In the genomic region with DNA sequence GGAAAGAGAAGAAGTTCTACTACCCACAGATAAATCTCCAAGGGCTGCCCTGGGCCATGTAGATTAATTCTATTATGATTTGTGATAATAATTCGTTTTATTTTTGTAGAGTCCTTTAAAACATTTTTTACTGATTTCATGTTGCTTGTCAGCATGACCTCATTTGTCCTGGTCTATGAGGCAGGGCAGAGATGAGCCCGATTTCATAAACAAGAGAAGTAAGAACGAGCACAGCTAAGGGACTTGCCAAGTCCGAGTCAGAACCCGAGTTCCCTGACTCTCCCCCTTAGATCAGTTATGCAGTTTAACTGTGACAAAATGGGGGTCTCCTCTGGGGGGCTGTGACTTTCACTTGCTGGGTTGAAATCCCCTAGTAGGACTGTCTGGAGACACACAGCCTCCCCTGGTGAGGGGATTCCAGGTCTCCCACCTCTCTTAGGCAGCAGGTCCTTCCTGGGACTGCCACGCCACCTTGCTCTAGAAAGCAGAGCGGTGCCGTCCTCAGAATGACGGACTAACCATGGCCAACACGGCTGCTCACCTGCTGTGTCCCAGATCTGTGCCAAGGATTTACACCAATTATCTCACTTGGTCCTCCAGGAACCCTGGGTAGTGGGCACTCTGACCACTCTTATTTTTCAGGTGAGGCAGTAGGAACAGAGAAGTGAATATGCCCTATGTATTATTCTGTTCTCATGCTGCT, we compare ENCODE assay signal across 16 cellular contexts. TPM values are rescaled to one million over a fixed set of nuclear protein-coding genes. Genes with fewer than 3 reads are reported as not detected.
A peak's percentile ranks its signal among the peaks of the same experiment; 100 is the strongest.
DNase-seq lines count a peak whose midpoint lies in the region; TF ChIP-seq lines count a peak whose summit lies in the region.
"Had no signal": no experiment of that assay in that cellular context is flagged by ENCODE, and none has a peak within 500 bp of the region (broad histone marks: within the 10 kb centered on the region; RNA-seq: fewer than 3 reads in every experiment).

No MANE protein-coding gene starts in this region.

- no peaks in the 10 kb centered on the region for H3K9me3 ChIP-seq in breast epithelium
- no peaks in the 10 kb centered on the region for H3K9me3 ChIP-seq in uterus
- H3K9me3 ChIP-seq: pancreas had no signal

- H3K4me1 ChIP-seq in breast epithelium (peaks cover 0 to 12% of the 10 kb centered on the region in 2 donors), uterus (peaks cover 5 to 10% of the 10 kb centered on the region in 2 donors)
- H3K4me1 ChIP-seq: pancreas had no signal

- TF ChIP-seq POLR2A in breast epithelium (IDR thresholded peaks at IDR 0.05) (no peak), uterus (IDR thresholded peaks at IDR 0.05) (no peak)

- H3K27ac ChIP-seq in breast epithelium (peak overlapping the region; percentile 75 to 93), uterus (peak overlapping the region; percentile 79 to 80)
- H3K27ac ChIP-seq: pancreas had no signal

- no TSS peak for BruUV-seq in MCF 10A (replicated peaks; lab: Mats Ljungman, UMichigan)

- H3K27me3 ChIP-seq in breast epithelium (no peaks in the 10 kb centered on the region), uterus (no peaks in the 10 kb centered on the region)
- H3K27me3 ChIP-seq: pancreas had no signal

- no peaks in the 10 kb centered on the region for H3K36me3 Mint-ChIP-seq in MCF 10A (ENCODE audit: insufficient read depth, unreplicated experiment)
- no peaks in the 10 kb centered on the region for H3K36me3 Mint-ChIP-seq in nephron progenitor cell (ENCODE audit: low read depth)
- H3K36me3 Mint-ChIP-seq: T-cell had no signal

- no peak for DNase-seq in breast epithelium (ENCODE audit: low spot score in 2 of 2)
- no peak for DNase-seq in MCF 10A (ENCODE audit: unreplicated experiment)
- DNase-seq in fibroblast of pulmonary artery (ENCODE audit: low read depth) = peak; percentile 29
- no peak for DNase-seq in nephron progenitor cell
- peak; percentile 26 to 57 for DNase-seq in uterus
- DNase-seq in NCI-H187 (lab: John Stamatoyannopoulos, UW) = no peak
- no peak for DNase-seq in NAMALWA (ENCODE audit: low spot score)
- DNase-seq in NOMO-1 treated with DMSO at 0.1 percent for 48 hours (lab: John Stamatoyannopoulos, UW; ENCODE audit: unreplicated experiment) = no peak
- DNase-seq: activated CD4-positive, alpha-beta T cell treated with anti-CD3 and anti-CD28 coated beads, Interleukin-2, amount 10 ng/mL, durations not matched to agents 7 days and 5 days; DMS 273 treated with DMSO at 0.1 percent for 48 hours; glutamatergic neuron; NCI-H2029 treated with DMSO at 0.1 percent for 48 hours; pancreas; T-cell had no signal

- H3K4me3 Mint-ChIP-seq in MCF 10A (ENCODE audit: unreplicated experiment) (no peak overlapping the region), nephron progenitor cell (no peak overlapping the region)
- H3K4me3 Mint-ChIP-seq: activated CD4-positive, alpha-beta T cell treated with anti-CD3 and anti-CD28 coated beads, Interleukin-2, amount 10 ng/mL, durations not matched to agents 7 days and 5 days; central memory CD8-positive, alpha-beta T cell; T-cell had no signal

- no peaks in the 10 kb centered on the region for H3K27me3 Mint-ChIP-seq in MCF 10A (ENCODE audit: insufficient read depth, unreplicated experiment)
- peaks cover 12% of the 10 kb centered on the region for H3K27me3 Mint-ChIP-seq in nephron progenitor cell (ENCODE audit: low read depth, poor library complexity)
- H3K27me3 Mint-ChIP-seq: activated CD4-positive, alpha-beta T cell treated with anti-CD3 and anti-CD28 coated beads, Interleukin-2, amount 10 ng/mL, durations not matched to agents 7 days and 5 days had no signal

- CTCF ChIA-PET in MCF 10A (lab: Yijun Ruan, JAX) = interaction anchor here (0.7 to 1.2 kb wide), 2 partner anchors 10 to 69 kb away, joined by 3 to 4 read pairs; no protein-coding TSS in a partner anchor

- TF ChIP-seq CTCF in breast epithelium (IDR thresholded peaks at IDR 0.05) (no peak), MCF 10A (IDR thresholded peaks at IDR 0.05; ENCODE audit: unreplicated experiment) (no peak), fibroblast of pulmonary artery (IDR thresholded peaks at IDR 0.05; ENCODE audit: low read length, missing control alignments) (no peak), nephron progenitor cell (IDR thresholded peaks at IDR 0.05) (no peak), uterus (IDR thresholded peaks at IDR 0.05) (no peak)

- H3K36me3 ChIP-seq in breast epithelium (no peaks in the 10 kb centered on the region), uterus (no peaks in the 10 kb centered on the region)
- H3K36me3 ChIP-seq: pancreas had no signal

- H3K4me3 ChIP-seq in breast epithelium (peak overlapping the region in 1 of 3 donors; percentile 47), fibroblast of pulmonary artery (replicated peaks; ENCODE audit: low read depth, low read length) (no peak overlapping the region), uterus (no peak overlapping the region)
- H3K4me3 ChIP-seq: pancreas had no signal

- H3K27ac Mint-ChIP-seq in MCF 10A (ENCODE audit: low read depth, unreplicated experiment) (no peak overlapping the region), nephron progenitor cell (peak overlapping the region; percentile 93)
- H3K27ac Mint-ChIP-seq: activated CD4-positive, alpha-beta T cell treated with anti-CD3 and anti-CD28 coated beads, Interleukin-2, amount 10 ng/mL, durations not matched to agents 7 days and 5 days; IgD-negative memory B cell; T-cell had no signal

- H3K4me1 Mint-ChIP-seq in MCF 10A (ENCODE audit: insufficient read depth, unreplicated experiment) (no peaks in the 10 kb centered on the region), nephron progenitor cell (peaks cover 48% of the 10 kb centered on the region)
- H3K4me1 Mint-ChIP-seq: activated CD4-positive, alpha-beta T cell treated with anti-CD3 and anti-CD28 coated beads, Interleukin-2, amount 10 ng/mL, durations not matched to agents 7 days and 5 days; central memory CD8-positive, alpha-beta T cell; T-cell had no signal

- intact Hi-C loops in breast epithelium (cut with DNase I; ENCODE audit: low total_unique reads) = no loop called here
- intact Hi-C loops in MCF 10A (cut with micrococcal nuclease) = no loop called here
- intact Hi-C loops in uterus (cut with DNase I; ENCODE audit: low total_unique reads) = no loop called here

- POLR2A ChIA-PET in MCF 10A (lab: Yijun Ruan, JAX) = no interaction called here

- H3K9me3 Mint-ChIP-seq in MCF 10A (ENCODE audit: unreplicated experiment) (no peaks in the 10 kb centered on the region), nephron progenitor cell (peaks cover 6% of the 10 kb centered on the region)
- H3K9me3 Mint-ChIP-seq: activated CD4-positive, alpha-beta T cell treated with anti-CD3 and anti-CD28 coated beads, Interleukin-2, amount 10 ng/mL, durations not matched to agents 7 days and 5 days; central memory CD8-positive, alpha-beta T cell; T-cell had no signal

RNA-seq across cellular contexts. Expression of gene SOX13, which starts 31.0 kb away (rescaled TPM):
- total RNA-seq in breast epithelium = 10 to 100 TPM; 22.9 to 34.7 (median 31.9) TPM
- 23.7 and 32.8 TPM in 2 replicates for total RNA-seq in MCF 10A (2022)
- total RNA-seq in uterus = 100 to 1,000 TPM in 1 of 4 donors, 10 to 100 TPM in 3; 15.7 to 139 (median 37.9) TPM

Comparison
In these comparisons a context has a peak if more than half of its experiments do, and no peak if none do; other contexts are left out.
1. DNase-seq: peak in fibroblast of pulmonary artery (single experiment) and uterus (2 of 2); none in breast epithelium (0 of 2), MCF 10A (single experiment), nephron progenitor cell (single experiment), NCI-H187 (0 of 2), NAMALWA (single experiment) and NOMO-1 treated with DMSO at 0.1 percent for 48 hours (single experiment).